Comparison of ENCODE assay signal across 21 cellular contexts in genomic region chr17:36196099-36196496, GRCh38. TPM values are rescaled to one million over a fixed set of nuclear protein-coding genes. Genes with fewer than 3 reads are reported as not detected.
DNase-seq lines count a peak whose midpoint lies in the region; ATAC-seq, FAIRE-seq and TF ChIP-seq lines count a peak whose summit lies in the region.
"Had no signal": no experiment of that assay in that cellular context is flagged by ENCODE, and none has a peak within 500 bp of the region (broad histone marks: within the 10 kb centered on the region; RNA-seq: fewer than 3 reads in every experiment).

No MANE protein-coding gene starts in this region.

- peaks cover 60 to 98% (median 93%) of the 10 kb centered on the region in 3 donors for H3K4me1 Mint-ChIP-seq in CD8-positive, alpha-beta memory T cell
- peaks cover 26% of the 10 kb centered on the region for H3K4me1 Mint-ChIP-seq in astrocyte (ENCODE audit: low read depth, unreplicated experiment)
- H3K4me1 Mint-ChIP-seq in stimulated activated effector memory CD8-positive, alpha-beta T cell treated with anti-CD3 and anti-CD28 coated beads, Interleukin-12 subunit alpha, Interleukin-12 subunit beta, amount 100 ng/mL, for 72 hours: peaks cover 84% of the 10 kb centered on the region

- TF ChIP-seq CTCF in astrocyte (IDR thresholded peaks at IDR 0.05; ENCODE audit: insufficient read depth, low read depth, low read length): no peak

- H3K9me3 Mint-ChIP-seq in CD8-positive, alpha-beta memory T cell: no peaks in the 10 kb centered on the region
- H3K9me3 Mint-ChIP-seq in astrocyte (ENCODE audit: unreplicated experiment): no peaks in the 10 kb centered on the region
- no peaks in the 10 kb centered on the region for H3K9me3 Mint-ChIP-seq in stimulated activated effector memory CD8-positive, alpha-beta T cell treated with anti-CD3 and anti-CD28 coated beads, Interleukin-12 subunit alpha, Interleukin-12 subunit beta, amount 100 ng/mL, for 72 hours
- H3K9me3 Mint-ChIP-seq: activated CD4-positive, alpha-beta memory T cell treated with anti-CD3 and anti-CD28 coated beads for 36 hours; activated T-helper 2 cell treated with anti-CD3 and anti-CD28 coated beads, Interferon-gamma antibody, Interleukin-2, Interleukin-4, amounts not matched to agents 10 μg/mL and 5 μg/mL and 100 μg/mL, durations not matched to agents 14 hours and 24 hours and 36 hours; nephron progenitor cell; T-helper 1 cell treated with Interleukin-12 subunit alpha and Interleukin-12 subunit beta and Interleukin-4 antibody, amounts not matched to agents 30 μg/mL and 1 μg/mL, for 36 hours had no signal

- H3K9me2 ChIP-seq in Karpas-422 (replicated peaks; ENCODE audit: insufficient read depth, low read length): no peaks in the 10 kb centered on the region

- peak overlapping the region; percentile 50 for H3K27ac ChIP-seq in CD8-positive, alpha-beta memory T cell (ENCODE audit: low read depth, low read length)
- H3K27ac ChIP-seq in Karpas-422 (ENCODE audit: low read length) (no peak overlapping the region), astrocyte (ENCODE audit: low read depth, low read length) (no peak overlapping the region)
- H3K27ac ChIP-seq: gastrocnemius medialis, psoas muscle, WERI-Rb-1 had no signal

- peaks cover 0 to 1% of the 10 kb centered on the region in 2 donors for H3K27me3 Mint-ChIP-seq in CD8-positive, alpha-beta memory T cell
- peaks cover 12% of the 10 kb centered on the region for H3K27me3 Mint-ChIP-seq in astrocyte (ENCODE audit: low read depth, unreplicated experiment)

- CTCF ChIA-PET in CD8-positive, alpha-beta memory T cell (lab: Charles Lee): interaction anchor here (0.7 to 1.8 kb wide), 5 partner anchors 9 to 14 kb away, joined by 3 to 9 read pairs (median 4); a partner anchor contains a TSS

- H3K4me3 Mint-ChIP-seq in CD8-positive, alpha-beta memory T cell: peak overlapping the region; percentile 60 to 91 (median 82)
- no peak overlapping the region for H3K4me3 Mint-ChIP-seq in astrocyte (ENCODE audit: unreplicated experiment)
- peak overlapping the region; percentile 70 for H3K4me3 Mint-ChIP-seq in stimulated activated effector memory CD8-positive, alpha-beta T cell treated with anti-CD3 and anti-CD28 coated beads, Interleukin-12 subunit alpha, Interleukin-12 subunit beta, amount 100 ng/mL, for 72 hours
- H3K4me3 Mint-ChIP-seq: activated CD4-positive, alpha-beta memory T cell treated with anti-CD3 and anti-CD28 coated beads for 36 hours; T-helper 1 cell treated with Interleukin-12 subunit alpha and Interleukin-12 subunit beta and Interleukin-4 antibody, amounts not matched to agents 30 μg/mL and 1 μg/mL, for 36 hours had no signal

- H3K9ac ChIP-seq in Karpas-422 (ENCODE audit: low read length) (peak overlapping the region; percentile 29), astrocyte (ENCODE audit: low read length) (no peak overlapping the region)

- H3K9me3 ChIP-seq in CD8-positive, alpha-beta memory T cell (ENCODE audit: low read length): no peaks in the 10 kb centered on the region
- H3K9me3 ChIP-seq in Karpas-422 (ENCODE audit: low read length) (no peaks in the 10 kb centered on the region), astrocyte (ENCODE audit: insufficient read depth, low read depth, low read length) (no peaks in the 10 kb centered on the region)
- H3K9me3 ChIP-seq: gastrocnemius medialis, psoas muscle had no signal

- peaks cover 0 to 9% (median 0%) of the 10 kb centered on the region in 3 donors for H3K36me3 Mint-ChIP-seq in CD8-positive, alpha-beta memory T cell
- no peaks in the 10 kb centered on the region for H3K36me3 Mint-ChIP-seq in astrocyte (ENCODE audit: low read depth, unreplicated experiment)
- H3K36me3 Mint-ChIP-seq in stimulated activated effector memory CD8-positive, alpha-beta T cell treated with anti-CD3 and anti-CD28 coated beads, Interleukin-12 subunit alpha, Interleukin-12 subunit beta, amount 100 ng/mL, for 72 hours: peaks cover 33% of the 10 kb centered on the region
- H3K36me3 Mint-ChIP-seq: activated CD4-positive, alpha-beta memory T cell treated with anti-CD3 and anti-CD28 coated beads for 36 hours had no signal

- H3K36me3 ChIP-seq in CD8-positive, alpha-beta memory T cell (ENCODE audit: insufficient read depth, low read length): no peaks in the 10 kb centered on the region
- H3K36me3 ChIP-seq in Karpas-422 (ENCODE audit: insufficient read depth, low read length) (no peaks in the 10 kb centered on the region), astrocyte (ENCODE audit: insufficient read depth, low read length) (no peaks in the 10 kb centered on the region)
- H3K36me3 ChIP-seq: gastrocnemius medialis, WERI-Rb-1 had no signal

- DNase-seq in CD8-positive, alpha-beta memory T cell: no peak
- DNase-seq in Karpas-422 (peak; percentile 41), astrocyte (ENCODE audit: low read depth) (no peak), activated gamma-delta T cell (lab: John Stamatoyannopoulos, UW) (no peak), NCI-H2081 treated with DMSO at 0.1 percent for 48 hours (lab: John Stamatoyannopoulos, UW) (no peak), DMS153 treated with DMSO at 0.1 percent for 48 hours (lab: John Stamatoyannopoulos, UW; ENCODE audit: unreplicated experiment) (no peak)
- DNase-seq in stimulated activated effector memory CD8-positive, alpha-beta T cell treated with anti-CD3 and anti-CD28 coated beads, Interleukin-12 subunit alpha, Interleukin-12 subunit beta, amount 100 ng/mL, for 72 hours (ENCODE audit: low spot score in 2 of 2): no peak
- DNase-seq: NCI-H1417 treated with DMSO at 0.1 percent for 48 hours; NCI-H526; stimulated activated CD4-positive, alpha-beta T cell treated with anti-CD3 and anti-CD28 coated beads, Interleukin-4, amount 100 ng/mL, for 1 hour; WERI-Rb-1 had no signal

- ATAC-seq in stimulated activated effector memory CD8-positive, alpha-beta T cell treated with anti-CD3 and anti-CD28 coated beads, Interleukin-12 subunit alpha, Interleukin-12 subunit beta, amount 100 ng/mL, for 72 hours: no peak

- no peak overlapping the region for H3K4me3 ChIP-seq in CD8-positive, alpha-beta memory T cell (ENCODE audit: low read length)
- H3K4me3 ChIP-seq in Karpas-422 (ENCODE audit: low read length): peak overlapping the region; percentile 55; the same call in 1 of the 2 replicates
- no peak overlapping the region for H3K4me3 ChIP-seq in astrocyte (ENCODE audit: insufficient read depth, low read depth, low read length)
- H3K4me3 ChIP-seq: gastrocnemius medialis, psoas muscle, skin epidermis had no signal

- no peak for FAIRE-seq in astrocyte (lab: Jason Lieb, UNC)
- FAIRE-seq: HTR-8/SVneo had no signal

- H3K4me1 ChIP-seq in CD8-positive, alpha-beta memory T cell (ENCODE audit: insufficient read depth, low read length): peaks cover 31% of the 10 kb centered on the region
- H3K4me1 ChIP-seq in Karpas-422 (ENCODE audit: low read length): peaks cover 51% of the 10 kb centered on the region
- no peaks in the 10 kb centered on the region for H3K4me1 ChIP-seq in astrocyte (ENCODE audit: insufficient read depth, low read length)
- H3K4me1 ChIP-seq: gastrocnemius medialis, psoas muscle had no signal

- no peaks in the 10 kb centered on the region for H3K79me2 ChIP-seq in Karpas-422 (ENCODE audit: low read length)
- no peaks in the 10 kb centered on the region for H3K79me2 ChIP-seq in astrocyte (ENCODE audit: insufficient read depth, low read length)

- peak overlapping the region; percentile 83 to 98 (median 96) for H3K27ac Mint-ChIP-seq in CD8-positive, alpha-beta memory T cell
- peak overlapping the region; percentile 13 for H3K27ac Mint-ChIP-seq in astrocyte (ENCODE audit: unreplicated experiment)
- peak overlapping the region; percentile 92 for H3K27ac Mint-ChIP-seq in stimulated activated effector memory CD8-positive, alpha-beta T cell treated with anti-CD3 and anti-CD28 coated beads, Interleukin-12 subunit alpha, Interleukin-12 subunit beta, amount 100 ng/mL, for 72 hours
- H3K27ac Mint-ChIP-seq: activated CD4-positive, alpha-beta memory T cell treated with anti-CD3 and anti-CD28 coated beads for 36 hours; activated T-helper 2 cell treated with anti-CD3 and anti-CD28 coated beads, Interferon-gamma antibody, Interleukin-2, Interleukin-4, amounts not matched to agents 10 μg/mL and 5 μg/mL and 100 μg/mL, durations not matched to agents 14 hours and 24 hours and 36 hours; T-helper 1 cell treated with Interleukin-12 subunit alpha and Interleukin-12 subunit beta and Interleukin-4 antibody, amounts not matched to agents 30 μg/mL and 1 μg/mL, for 36 hours had no signal

- POLR2A ChIA-PET in CD8-positive, alpha-beta memory T cell (lab: Charles Lee): interaction anchor here (0.5 to 6.6 kb wide), 4 partner anchors 8 to 50 kb away, joined by 3 to 130 read pairs (median 4); partner anchors contain the start of gene CCL4L2

- 0 out of 2 replicates have a peak overlapping the region, but pooled peaks have one; percentile 47 for H2AFZ ChIP-seq in Karpas-422 (ENCODE audit: low read length)
- H2AFZ ChIP-seq in astrocyte (ENCODE audit: low read depth, low read length): no peak overlapping the region

- H3K27me3 ChIP-seq in CD8-positive, alpha-beta memory T cell (ENCODE audit: insufficient read depth, low read length, poor library complexity, severe bottlenecking): no peaks in the 10 kb centered on the region
- H3K27me3 ChIP-seq in Karpas-422 (ENCODE audit: low read length) (no peaks in the 10 kb centered on the region), astrocyte (ENCODE audit: insufficient read depth, low read length) (no peaks in the 10 kb centered on the region)

- H3K4me2 ChIP-seq in Karpas-422 (ENCODE audit: low read depth, low read length, poor library complexity, severe bottlenecking) (peak overlapping the region; percentile 78), astrocyte (ENCODE audit: low read length) (no peak overlapping the region)

- no peaks in the 10 kb centered on the region for H4K20me1 ChIP-seq in Karpas-422 (ENCODE audit: insufficient read depth, low read depth, low read length)
- no peaks in the 10 kb centered on the region for H4K20me1 ChIP-seq in astrocyte (ENCODE audit: insufficient read depth, low read length)

RNA-seq across cellular contexts. Expression of gene CCL3L1, which starts 0.5 kb away (rescaled TPM):
- 100 to 1,000 TPM; 138 to 164 TPM for total RNA-seq in CD8-positive, alpha-beta memory T cell
- 2.9 TPM for polyA plus RNA-seq in CD8-positive, alpha-beta memory T cell
- total RNA-seq in Karpas-422 (2014; rRNA removed; shearing (Covaris generic); ENCODE audit: low replicate concordance): 1.9 and 6.4 TPM in 2 replicates
- 1.7 and 2.2 TPM in 2 replicates for total RNA-seq in astrocyte
- total RNA-seq: gastrocnemius medialis, H4 had no signal
- polyA plus RNA-seq: psoas muscle had no signal

RNA-seq across cellular contexts. Expression of gene CCL4L2, which starts 14.8 kb away (rescaled TPM):
- total RNA-seq in CD8-positive, alpha-beta memory T cell: 100 to 1,000 TPM; 519 to 562 TPM
- polyA plus RNA-seq in CD8-positive, alpha-beta memory T cell: 4.9 TPM
- total RNA-seq in Karpas-422 (2014; rRNA removed; shearing (Covaris generic); ENCODE audit: low replicate concordance): 14.9 and 26.9 TPM in 2 replicates
- total RNA-seq in astrocyte: 48.9 TPM in 2 replicates
- total RNA-seq: gastrocnemius medialis, H4, psoas muscle had no signal
- polyA plus RNA-seq: psoas muscle had no signal

RNA-seq across cellular contexts. Expression of gene TBC1D3B, which starts 19.7 kb away (rescaled TPM):
- total RNA-seq in CD8-positive, alpha-beta memory T cell: 1 to 10 TPM; 3.3 to 4.4 TPM
- 0.49 TPM for polyA plus RNA-seq in CD8-positive, alpha-beta memory T cell
- total RNA-seq in Karpas-422 (2014; rRNA removed; shearing (Covaris generic); ENCODE audit: low replicate concordance): 0.63 and 3.6 TPM in 2 replicates
- 6.3 and 9.8 TPM in 2 replicates for total RNA-seq in astrocyte
- total RNA-seq: Daoy had no signal

Comparison
In these comparisons a context has a peak if more than half of its experiments do, and no peak if none do; other contexts are left out.
1. H3K27ac Mint-ChIP-seq: peak in every context shown above with its lines; median percentile 96 in CD8-positive, alpha-beta memory T cell; 92 in stimulated activated effector memory CD8-positive, alpha-beta T cell treated with anti-CD3 and anti-CD28 coated beads, Interleukin-12 subunit alpha, Interleukin-12 subunit beta, amount 100 ng/mL, for 72 hours; 13 in astrocyte.
2. RNA of gene CCL3L1, which starts 0.5 kb away (total RNA-seq): 138 to 164 TPM in CD8-positive, alpha-beta memory T cell; 1.9 to 6.4 TPM in Karpas-422 and 1.7 to 2.2 TPM in astrocyte; every median in the first group is over 10 times any median in the second.
3. RNA of gene CCL4L2, which starts 14.8 kb away (total RNA-seq): 519 to 562 TPM in CD8-positive, alpha-beta memory T cell; 48.9 TPM in astrocyte and 14.9 to 26.9 TPM in Karpas-422; every median in the first group is over 10 times any median in the second.